2 cellular contexts compared by ENCODE assay signal in the genomic region with DNA sequence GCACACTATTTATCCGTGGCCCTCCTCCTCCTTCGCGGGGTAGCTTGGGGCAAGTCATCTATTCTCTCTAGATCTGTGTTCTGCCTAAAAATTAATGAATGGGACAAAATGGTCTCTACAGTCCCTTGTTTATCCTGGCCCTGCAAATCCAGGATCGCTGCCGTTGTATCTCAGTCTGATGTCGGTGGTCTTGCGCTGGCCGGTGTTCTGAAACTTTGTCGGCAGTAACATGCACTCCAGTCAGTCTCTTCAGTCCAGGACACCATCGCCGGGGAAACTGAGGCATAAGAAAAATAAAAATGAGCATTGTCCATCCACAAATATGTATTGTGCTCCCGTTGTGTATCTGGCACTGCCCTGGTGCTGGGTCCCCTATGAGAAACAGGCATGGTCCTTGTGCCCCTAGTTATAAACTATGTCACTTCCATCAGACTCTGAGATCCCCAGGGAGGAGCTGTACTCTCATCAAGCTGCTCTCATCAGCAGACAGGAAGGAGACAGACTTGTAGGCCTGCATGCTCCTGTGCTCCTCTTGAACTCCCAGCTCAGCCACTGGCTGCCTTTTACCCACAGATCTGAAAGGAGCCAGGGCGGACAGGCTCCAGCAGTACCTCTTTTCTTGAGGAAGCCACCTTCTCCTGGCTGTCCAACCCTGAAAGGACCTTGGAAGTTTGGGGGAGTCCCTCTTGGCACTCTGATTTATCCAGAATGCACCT.
TF ChIP-seq lines count a peak whose summit lies in the region.

No MANE protein-coding gene starts in this region.

TF ChIP-seq in A549, 52 proteins besides CTCF, POLR2A, EP300 and RAD21:
- TF ChIP-seq MYC (IDR thresholded peaks at IDR 0.05; ENCODE audit: borderline replicate concordance, low read length) = no peak
- peak; percentile 31; the same call in 1 of the 2 replicates for TF ChIP-seq REST (IDR thresholded peaks at IDR 0.05)
- TF ChIP-seq NR3C1 (IDR thresholded peaks at IDR 0.05) = no peak
- no peak for TF ChIP-seq RNF2 (IDR thresholded peaks at IDR 0.05; ENCODE audit: borderline replicate concordance, low read depth)
- no peak for TF ChIP-seq HOXA7 (CRISPR knock-in tag; IDR thresholded peaks at IDR 0.05)
- no peak for TF ChIP-seq POLR2AphosphoS2 (conservative IDR thresholded peaks at IDR 0.05; ENCODE audit: low read length)
- no peak for TF ChIP-seq SREBF2 (IDR thresholded peaks at IDR 0.05)
- no peak for TF ChIP-seq FOSL2 (IDR thresholded peaks at IDR 0.05)
- no peak for TF ChIP-seq FOSL2 (CRISPR knock-in tag; IDR thresholded peaks at IDR 0.05)
- no peak for TF ChIP-seq NFE2L2 (conservative IDR thresholded peaks at IDR 0.05; ENCODE audit: low read length)

TF ChIP-seq in IMR-90, 13 proteins besides CTCF, POLR2A, EP300 and RAD21:
- TF ChIP-seq SMC3 (IDR thresholded peaks at IDR 0.05; ENCODE audit: low read depth, low read length) = no peak
- no peak for TF ChIP-seq BHLHE40 (IDR thresholded peaks at IDR 0.05; ENCODE audit: low read depth, low read length)
- no peak for TF ChIP-seq RFX5 (IDR thresholded peaks at IDR 0.05; ENCODE audit: low read depth, low read length)
- TF ChIP-seq, protein P1, sequence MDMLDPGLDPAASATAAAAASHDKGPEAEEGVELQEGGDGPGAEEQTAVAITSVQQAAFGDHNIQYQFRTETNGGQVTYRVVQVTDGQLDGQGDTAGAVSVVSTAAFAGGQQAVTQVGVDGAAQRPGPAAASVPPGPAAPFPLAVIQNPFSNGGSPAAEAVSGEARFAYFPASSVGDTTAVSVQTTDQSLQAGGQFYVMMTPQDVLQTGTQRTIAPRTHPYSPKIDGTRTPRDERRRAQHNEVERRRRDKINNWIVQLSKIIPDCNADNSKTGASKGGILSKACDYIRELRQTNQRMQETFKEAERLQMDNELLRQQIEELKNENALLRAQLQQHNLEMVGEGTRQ (IDR thresholded peaks at IDR 0.05; ENCODE audit: low read depth, low read length) = no peak
- no peak for TF ChIP-seq CEBPB (IDR thresholded peaks at IDR 0.05; ENCODE audit: low read depth, low read length)
- TF ChIP-seq MAZ (IDR thresholded peaks at IDR 0.05; ENCODE audit: borderline replicate concordance, low read depth, low read length) = no peak
- no peak for TF ChIP-seq MXI1 (IDR thresholded peaks at IDR 0.05; ENCODE audit: borderline replicate concordance, low read depth, low read length)
- no peak for TF ChIP-seq CHD1 (IDR thresholded peaks at IDR 0.05; ENCODE audit: low read depth, low read length)
- no peak for TF ChIP-seq RCOR1 (IDR thresholded peaks at IDR 0.05; ENCODE audit: insufficient replicate concordance, low read length)
- TF ChIP-seq, protein P2, sequence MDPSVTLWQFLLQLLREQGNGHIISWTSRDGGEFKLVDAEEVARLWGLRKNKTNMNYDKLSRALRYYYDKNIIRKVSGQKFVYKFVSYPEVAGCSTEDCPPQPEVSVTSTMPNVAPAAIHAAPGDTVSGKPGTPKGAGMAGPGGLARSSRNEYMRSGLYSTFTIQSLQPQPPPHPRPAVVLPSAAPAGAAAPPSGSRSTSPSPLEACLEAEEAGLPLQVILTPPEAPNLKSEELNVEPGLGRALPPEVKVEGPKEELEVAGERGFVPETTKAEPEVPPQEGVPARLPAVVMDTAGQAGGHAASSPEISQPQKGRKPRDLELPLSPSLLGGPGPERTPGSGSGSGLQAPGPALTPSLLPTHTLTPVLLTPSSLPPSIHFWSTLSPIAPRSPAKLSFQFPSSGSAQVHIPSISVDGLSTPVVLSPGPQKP (IDR thresholded peaks at IDR 0.05; ENCODE audit: borderline replicate concordance, low read depth, low read length) = no peak
- TF ChIP-seq FOS (IDR thresholded peaks at IDR 0.05; ENCODE audit: low read depth, low read length) = no peak
- no peak for TF ChIP-seq MAFK (IDR thresholded peaks at IDR 0.05; ENCODE audit: low read depth, low read length)
- TF ChIP-seq NFE2L2 (IDR thresholded peaks at IDR 0.05; ENCODE audit: low read depth, low read length) = no peak
